In genomic region chr14:60085085-60085484, GRCh38 we compare ENCODE assay signal across 23 cellular contexts. TPM values are rescaled to one million over a fixed set of nuclear protein-coding genes. Genes with fewer than 3 reads are reported as not detected.
DNase-seq lines count a peak whose midpoint lies in the region; ATAC-seq, FAIRE-seq and TF ChIP-seq lines count a peak whose summit lies in the region.
"Had no signal": no experiment of that assay in that cellular context is flagged by ENCODE, and none has a peak within 500 bp of the region (broad histone marks: within the 10 kb centered on the region; RNA-seq: fewer than 3 reads in every experiment).

No MANE protein-coding gene starts in this region.

- H3K36me3 ChIP-seq in ACC112 (ENCODE audit: insufficient read depth, low read length): no peaks in the 10 kb centered on the region
- H3K36me3 ChIP-seq in Loucy (ENCODE audit: insufficient read depth, low read length): no peaks in the 10 kb centered on the region
- H3K36me3 ChIP-seq in bronchial epithelial cell (ENCODE audit: control insufficient read depth, insufficient read depth, low read length): no peaks in the 10 kb centered on the region
- H3K36me3 ChIP-seq: BLaER1 had no signal

- no peak overlapping the region for H3K4me3 ChIP-seq in ACC112 (ENCODE audit: low read depth, low read length)
- no peak overlapping the region for H3K4me3 ChIP-seq in Loucy (ENCODE audit: low read length, poor library complexity, severe bottlenecking)
- no peak overlapping the region for H3K4me3 ChIP-seq in bronchial epithelial cell (ENCODE audit: low read depth, low read length)
- H3K4me3 ChIP-seq in fibroblast of villous mesenchyme (ENCODE audit: low read depth, low read length): no peak overlapping the region
- H3K4me3 ChIP-seq: A549, BLaER1, psoas muscle had no signal

- no peaks in the 10 kb centered on the region for H3K9me3 ChIP-seq in Loucy (ENCODE audit: insufficient read depth, low read depth, low read length)
- no peaks in the 10 kb centered on the region for H3K9me3 ChIP-seq in T-helper 17 cell (ENCODE audit: control insufficient read depth, low read length, poor library complexity, severe bottlenecking)
- H3K9me3 ChIP-seq: A549, BLaER1, psoas muscle had no signal

- no peak overlapping the region for H3K4me2 ChIP-seq in Loucy (ENCODE audit: low read depth, low read length, poor library complexity, severe bottlenecking)
- H3K4me2 ChIP-seq: A549, BLaER1 had no signal

- no peaks in the 10 kb centered on the region for H3K9me2 ChIP-seq in Loucy (replicated peaks; ENCODE audit: low read depth, low read length)

- H2AFZ ChIP-seq in ACC112 (ENCODE audit: low read length, unreplicated experiment): no peak overlapping the region
- H2AFZ ChIP-seq in Loucy (ENCODE audit: low read length): peak overlapping the region; percentile 73; the same call in 1 of the 2 replicates

- ATAC-seq in T-helper 17 cell: no peak
- ATAC-seq: A549, psoas muscle had no signal

- no peak for FAIRE-seq in bronchial epithelial cell (lab: Jason Lieb, UNC)
- FAIRE-seq in urothelium cell line (lab: Jason Lieb, UNC): no peak
- FAIRE-seq: GM18507, H54 had no signal

- TF ChIP-seq CTCF in Loucy (conservative IDR thresholded peaks at IDR 0.05; ENCODE audit: low read length): no peak
- no peak for TF ChIP-seq CTCF in bronchial epithelial cell (IDR thresholded peaks at IDR 0.05; ENCODE audit: insufficient read depth, low read length, severe bottlenecking)
- TF ChIP-seq CTCF in fibroblast of villous mesenchyme (IDR thresholded peaks at IDR 0.05; ENCODE audit: insufficient read depth, low read depth, low read length): no peak

- H3F3A ChIP-seq in Loucy (ENCODE audit: low read depth): no peaks in the 10 kb centered on the region

- DNase-seq in bronchial epithelial cell (ENCODE audit: low read depth) (peak; percentile 87), fibroblast of villous mesenchyme (ENCODE audit: low read depth) (peak; percentile 32), T-helper 17 cell (no peak), immature natural killer cell (no peak), urothelium cell line (ENCODE audit: low spot score) (no peak), Kasumi-1 (lab: John Stamatoyannopoulos, UW) (no peak)
- DNase-seq: activated CD4-positive, alpha-beta T cell treated with anti-CD3 and anti-CD28 coated beads, Interleukin-2, amount 50 U/mL, for 48 hours; activated CD8-positive, alpha-beta memory T cell treated with anti-CD3 and anti-CD28 coated beads, Interleukin-2, amount 50 U/mL, for 4 hours; cerebellar nuclear complex; GF-D8; NCI-H1417 treated with DMSO at 0.1 percent for 48 hours; NCI-H82; psoas muscle; Right ventricle myocardium superior; T-helper 9 cell; trophoblast cell had no signal

- H3K4me1 ChIP-seq in ACC112 (ENCODE audit: control insufficient read depth, insufficient read depth, low read length, unreplicated experiment) (peaks cover 9% of the 10 kb centered on the region), Loucy (ENCODE audit: insufficient read depth, low read length, poor library complexity, severe bottlenecking) (peaks cover 25% of the 10 kb centered on the region)
- H3K4me1 ChIP-seq: A549, BLaER1, psoas muscle had no signal

- H3K4me3 Mint-ChIP-seq in T-helper 17 cell (no peak overlapping the region), immature natural killer cell (no peak overlapping the region)
- H3K4me3 Mint-ChIP-seq: activated naive CD8-positive, alpha-beta T cell had no signal

- H3K79me2 ChIP-seq in ACC112 (ENCODE audit: control insufficient read depth, insufficient read depth, low read length, unreplicated experiment) (no peaks in the 10 kb centered on the region), Loucy (ENCODE audit: insufficient read depth, low read length) (no peaks in the 10 kb centered on the region)

- H3K27me3 ChIP-seq in ACC112 (ENCODE audit: insufficient read depth, low read length) (no peaks in the 10 kb centered on the region), Loucy (ENCODE audit: insufficient read depth, low read length, poor library complexity, severe bottlenecking) (no peaks in the 10 kb centered on the region), bronchial epithelial cell (ENCODE audit: control insufficient read depth, insufficient read depth, low read length) (no peaks in the 10 kb centered on the region)
- H3K27me3 ChIP-seq: BLaER1 had no signal

- H3K9me3 Mint-ChIP-seq in immature natural killer cell: no peaks in the 10 kb centered on the region

- no peaks in the 10 kb centered on the region for H4K20me1 ChIP-seq in Loucy (ENCODE audit: insufficient read depth, low read length, poor library complexity, severe bottlenecking)
- H4K20me1 ChIP-seq: BLaER1 had no signal

- H3K4me1 Mint-ChIP-seq in T-helper 17 cell (peaks cover 2% of the 10 kb centered on the region), immature natural killer cell (no peaks in the 10 kb centered on the region)

- H3K27me3 Mint-ChIP-seq in T-helper 17 cell (no peaks in the 10 kb centered on the region), immature natural killer cell (ENCODE audit: low read depth in 3 of 3) (peaks cover 0 to 6% (median 2%) of the 10 kb centered on the region in 3 donors)
- H3K27me3 Mint-ChIP-seq: activated naive CD8-positive, alpha-beta T cell had no signal

- H3K27ac Mint-ChIP-seq in T-helper 17 cell (no peak overlapping the region), immature natural killer cell (no peak overlapping the region)
- H3K27ac Mint-ChIP-seq: activated naive CD8-positive, alpha-beta T cell had no signal

- H3K27ac ChIP-seq in ACC112 (ENCODE audit: low read depth, low read length): peak overlapping the region; percentile 8; the same call in 1 of the 2 replicates
- H3K27ac ChIP-seq: A549, BLaER1, psoas muscle had no signal

- H3K9ac ChIP-seq in Loucy (ENCODE audit: low read depth, low read length, poor library complexity, severe bottlenecking): no peak overlapping the region
- H3K9ac ChIP-seq: BLaER1 had no signal

- no peaks in the 10 kb centered on the region for H3K36me3 Mint-ChIP-seq in T-helper 17 cell (ENCODE audit: low read depth)
- no peaks in the 10 kb centered on the region for H3K36me3 Mint-ChIP-seq in immature natural killer cell

RNA-seq across cellular contexts. Expression of gene PCNX4, which starts 6.6 kb away (rescaled TPM):
- 24.7 and 39.8 TPM in 2 replicates for total RNA-seq in bronchial epithelial cell
- 120 and 138 TPM in 2 replicates for total RNA-seq in fibroblast of villous mesenchyme
- 10 to 100 TPM; 27.7 to 35.3 TPM for total RNA-seq in T-helper 17 cell
- polyA plus RNA-seq in immature natural killer cell: 10 to 100 TPM; 14.1 to 33.5 (median 31.9) TPM

Comparison
In these comparisons a context has a peak if more than half of its experiments do, and no peak if none do; other contexts are left out.
1. DNase-seq: peak in bronchial epithelial cell (single experiment) and fibroblast of villous mesenchyme (single experiment); none in T-helper 17 cell (0 of 3), immature natural killer cell (0 of 3), urothelium cell line (single experiment) and Kasumi-1 (0 of 2).